ENCODE assay signal across 10 cellular contexts in the genomic region with DNA sequence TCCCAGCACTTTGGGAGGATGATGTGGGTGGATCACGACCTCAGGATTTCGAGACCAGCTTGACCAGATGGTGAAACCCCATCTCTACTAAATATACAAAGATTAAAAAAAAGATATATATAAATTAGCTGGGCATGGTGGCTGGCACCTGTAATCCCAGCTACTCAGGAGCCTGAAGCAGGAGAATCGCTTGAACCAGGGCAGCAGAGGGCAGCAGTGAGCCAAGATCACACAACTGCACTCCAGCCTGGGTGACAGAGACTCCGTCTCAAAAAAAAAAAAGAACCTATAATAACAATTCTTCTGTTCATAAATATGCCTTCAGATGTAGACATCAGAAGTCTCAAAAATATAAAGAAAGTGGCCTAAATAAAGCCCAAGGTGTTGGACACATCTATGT. TPM values are rescaled to one million over a fixed set of nuclear protein-coding genes. Genes with fewer than 3 reads are reported as not detected.
DNase-seq lines count a peak whose midpoint lies in the region; ATAC-seq and TF ChIP-seq lines count a peak whose summit lies in the region.
"Had no signal": no experiment of that assay in that cellular context is flagged by ENCODE, and none has a peak within 500 bp of the region (broad histone marks: within the 10 kb centered on the region; RNA-seq: fewer than 3 reads in every experiment).

No MANE protein-coding gene starts in this region.

- H3K4me1 ChIP-seq in BLaER1 treated with 17β-estradiol and CSF1 and Interleukin-3, amounts not matched to agents 10 nM and 100 nM: no peaks in the 10 kb centered on the region
- peaks cover under 1% of the 10 kb centered on the region for H3K4me1 ChIP-seq in right cardiac atrium (ENCODE audit: control insufficient read depth, insufficient read depth, low read length)

- DNase-seq in Ammon's horn (ENCODE audit: low spot score): peak; percentile 14
- DNase-seq in OCI-M1 (lab: John Stamatoyannopoulos, UW): peak; percentile 31
- peak in 2 of 3 donors; percentile 58 to 77 for DNase-seq in right cardiac atrium
- DNase-seq in D341Med (ENCODE audit: low spot score): no peak
- no peak for DNase-seq in Calu3
- no peak for DNase-seq in NCI-H2196 treated with DMSO at 0.1 percent for 48 hours (lab: John Stamatoyannopoulos, UW; ENCODE audit: unreplicated experiment)
- DNase-seq: islet precursor cell, NCI-H2171 had no signal

- peaks cover 97 to 100% (median 99%) of the 10 kb centered on the region in 11 experiments for H3K36me3 ChIP-seq in BLaER1 treated with 17β-estradiol and CSF1 and Interleukin-3, amounts not matched to agents 10 nM and 100 nM

- CTCF ChIA-PET in Calu3 (lab: Charles Lee): no interaction called here

- peaks cover 99 to 100% (median 100%) of the 10 kb centered on the region in 11 experiments for H3K9me3 ChIP-seq in BLaER1 treated with 17β-estradiol and CSF1 and Interleukin-3, amounts not matched to agents 10 nM and 100 nM (replicated peaks in 1 of 11)
- peaks cover 2% of the 10 kb centered on the region for H3K9me3 ChIP-seq in right cardiac atrium (ENCODE audit: control insufficient read depth, low read length)

- no peak overlapping the region for H3K9ac ChIP-seq in BLaER1 treated with 17β-estradiol and CSF1 and Interleukin-3, amounts not matched to agents 10 nM and 100 nM

- TF ChIP-seq CTCF in Calu3 (IDR thresholded peaks at IDR 0.05; ENCODE audit: unreplicated experiment): no peak

- BruUV-seq in Calu3 (replicated peaks; lab: Mats Ljungman, UMichigan): no TSS peak

- H3K27me3 Mint-ChIP-seq in Calu3 (ENCODE audit: unreplicated experiment): no peaks in the 10 kb centered on the region
- H3K27me3 Mint-ChIP-seq: stimulated activated naive CD8-positive, alpha-beta T cell treated with anti-CD3 and anti-CD28 coated beads, Interleukin-15, amount 100 ng/mL, for 72 hours had no signal

- no peak overlapping the region for H3K27ac ChIP-seq in BLaER1 treated with 17β-estradiol and CSF1 and Interleukin-3, amounts not matched to agents 10 nM and 100 nM
- H3K27ac ChIP-seq in right cardiac atrium (ENCODE audit: low read length): no peak overlapping the region

- ATAC-seq in right cardiac atrium: no peak

- no peaks in the 10 kb centered on the region for H3K4me1 Mint-ChIP-seq in Calu3 (ENCODE audit: low read depth, unreplicated experiment)

- WGBS in right cardiac atrium: 57% methylated on average over 4 of the region's 4 CpGs

- H3K4me2 ChIP-seq in BLaER1 treated with 17β-estradiol and CSF1 and Interleukin-3, amounts not matched to agents 10 nM and 100 nM: no peak overlapping the region

- no peaks in the 10 kb centered on the region for H3K9me3 Mint-ChIP-seq in Calu3 (ENCODE audit: low read depth, unreplicated experiment)

- H3K36me3 Mint-ChIP-seq in Calu3 (ENCODE audit: insufficient read depth, unreplicated experiment): no peaks in the 10 kb centered on the region

- H3K27me3 ChIP-seq in BLaER1 treated with 17β-estradiol and CSF1 and Interleukin-3, amounts not matched to agents 10 nM and 100 nM: no peaks in the 10 kb centered on the region
- H3K27me3 ChIP-seq in right cardiac atrium (ENCODE audit: control insufficient read depth, insufficient read depth): no peaks in the 10 kb centered on the region

- intact Hi-C loops in right cardiac atrium (cut with DNase I) (no loop called here), Calu3 (cut with micrococcal nuclease; ENCODE audit: unreplicated experiment) (no loop called here)

- H3K4me3 ChIP-seq in BLaER1 treated with 17β-estradiol and CSF1 and Interleukin-3, amounts not matched to agents 10 nM and 100 nM: peak overlapping the region in 9 of 10 experiments; percentile 5 to 48 (median 32); a peak in 12 of 20 replicates
- no peak overlapping the region for H3K4me3 ChIP-seq in right cardiac atrium (ENCODE audit: low read length)

- peaks cover 0 to 4% (median 0%) of the 10 kb centered on the region in 11 experiments; a peak in 1 of 22 replicates for H4K20me1 ChIP-seq in BLaER1 treated with 17β-estradiol and CSF1 and Interleukin-3, amounts not matched to agents 10 nM and 100 nM

- no peak overlapping the region for H3K27ac Mint-ChIP-seq in Calu3 (ENCODE audit: unreplicated experiment)
- H3K27ac Mint-ChIP-seq: stimulated activated naive CD8-positive, alpha-beta T cell treated with anti-CD3 and anti-CD28 coated beads, Interleukin-15, amount 100 ng/mL, for 72 hours had no signal

- H3K4me3 Mint-ChIP-seq in Calu3 (ENCODE audit: low read depth, unreplicated experiment): no peak overlapping the region
- H3K4me3 Mint-ChIP-seq: stimulated activated naive CD8-positive, alpha-beta T cell treated with anti-CD3 and anti-CD28 coated beads, Interleukin-15, amount 100 ng/mL, for 72 hours had no signal

RNA-seq across cellular contexts. Expression of gene ZNF737, which starts 7.6 kb away (rescaled TPM):
- total RNA-seq in right cardiac atrium: 1 to 10 TPM; 4.8 to 6.4 (median 5.8) TPM
- polyA plus RNA-seq in right cardiac atrium: 3.6 TPM
- total RNA-seq in Calu3 (2022): 3.8 and 4.4 TPM in 2 replicates

Comparison
In these comparisons a context has a peak if more than half of its experiments do, and no peak if none do; other contexts are left out.
1. DNase-seq: peak in Ammon's horn (single experiment), OCI-M1 (single experiment) and right cardiac atrium (2 of 3); none in D341Med (single experiment), Calu3 (single experiment) and NCI-H2196 treated with DMSO at 0.1 percent for 48 hours (single experiment).